Comparison of ENCODE assay signal across 14 cellular contexts in genomic region chr1:77024500-77024899, GRCh38.
"Had no signal": no experiment of that assay in that cellular context is flagged by ENCODE, and none has a peak within 500 bp of the region (broad histone marks: within the 10 kb centered on the region; RNA-seq: fewer than 3 reads in every experiment).

No MANE protein-coding gene starts in this region.

- ATAC-seq: activated naive CD4-positive, alpha-beta T cell treated with anti-CD3 and anti-CD28 coated beads, Interleukin-2, amount 50 U/mL, for 72 hours; effector memory CD8-positive, alpha-beta T cell had no signal

- H3K36me3 ChIP-seq: adrenal gland, breast epithelium, prostate gland, right atrium auricular region, suprapubic skin had no signal

- DNase-seq: activated CD4-positive, alpha-beta T cell treated with anti-CD3 and anti-CD28 coated beads, Interleukin-2, amount 50 U/mL, for 4 hours; activated gamma-delta T cell; adrenal gland; effector memory CD8-positive, alpha-beta T cell; T-helper 2 cell; trophoblast cell; WERI-Rb-1 had no signal

- H3K27ac ChIP-seq: adrenal gland, breast epithelium, prostate gland, right atrium auricular region, skin epidermis, suprapubic skin, WERI-Rb-1 had no signal

- H3K27me3 ChIP-seq: adrenal gland, breast epithelium, right atrium auricular region, suprapubic skin had no signal

- FAIRE-seq: astrocyte had no signal

- H3K9me3 ChIP-seq: adrenal gland, breast epithelium, prostate gland, right atrium auricular region, suprapubic skin had no signal

- H3K4me1 ChIP-seq: breast epithelium, prostate gland, right atrium auricular region, suprapubic skin had no signal

- H3K4me3 ChIP-seq: adrenal gland, breast epithelium, prostate gland, right atrium auricular region, skin epidermis, suprapubic skin had no signal
